9 cellular contexts compared by ENCODE assay signal in the genomic region with DNA sequence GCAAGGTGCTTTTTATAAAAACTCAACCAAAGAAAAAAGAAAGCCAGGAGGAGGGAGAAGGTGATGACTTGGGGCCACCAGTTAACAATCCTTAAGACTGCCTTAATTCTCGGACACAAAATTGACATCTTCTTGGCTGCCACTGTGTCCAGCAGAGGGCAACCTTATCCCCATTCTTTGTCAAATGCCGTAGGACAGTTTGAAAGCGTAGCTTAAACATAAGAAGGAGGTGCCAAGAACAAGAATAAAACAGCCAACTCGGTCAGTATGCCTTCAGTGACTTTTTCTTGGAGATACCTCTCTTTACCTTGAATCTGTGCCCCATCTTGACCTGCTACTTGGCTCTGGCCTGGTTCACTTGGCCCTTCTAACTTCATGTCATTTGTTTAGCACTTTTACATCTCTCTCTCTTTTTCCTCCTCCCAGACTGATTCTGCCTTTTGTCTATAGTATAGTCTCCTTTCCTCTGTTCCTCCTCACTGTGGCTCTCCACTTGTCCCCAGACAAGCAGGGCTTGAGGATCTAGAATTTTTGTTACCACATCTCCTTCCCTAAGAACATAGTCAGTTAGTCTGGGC.
DNase-seq lines count a peak whose midpoint lies in the region; ATAC-seq and TF ChIP-seq lines count a peak whose summit lies in the region.
"Had no signal": no experiment of that assay in that cellular context is flagged by ENCODE, and none has a peak within 500 bp of the region (broad histone marks: within the 10 kb centered on the region; RNA-seq: fewer than 3 reads in every experiment).

No MANE protein-coding gene starts in this region.

- POLR2A ChIA-PET in HEK293 (lab: Yijun Ruan, JAX): no interaction called here

- H3K4me1 ChIP-seq in DOHH2 (ENCODE audit: control insufficient read depth, low read length): no peaks in the 10 kb centered on the region
- H3K4me1 ChIP-seq in HEK293 (ENCODE audit: control insufficient read depth, insufficient read depth, low read length): no peaks in the 10 kb centered on the region
- peaks cover 30% of the 10 kb centered on the region for H3K4me1 ChIP-seq in OCI-LY1 (ENCODE audit: insufficient read depth, low read length, severe bottlenecking)

- H4K20me1 ChIP-seq in DOHH2 (ENCODE audit: control insufficient read depth, insufficient read depth, low read depth, low read length) (no peaks in the 10 kb centered on the region), OCI-LY1 (ENCODE audit: insufficient read depth, low read length) (no peaks in the 10 kb centered on the region)

- no peaks in the 10 kb centered on the region for H3K9me3 Mint-ChIP-seq in activated T-cell treated with anti-CD3 and anti-CD28 coated beads, Interleukin-2, amount 50 U/mL, for 72 hours

- H3F3A ChIP-seq in DOHH2 (ENCODE audit: control insufficient read depth, insufficient read depth): no peaks in the 10 kb centered on the region
- no peaks in the 10 kb centered on the region for H3F3A ChIP-seq in OCI-LY1 (ENCODE audit: insufficient read depth, low read length)

- H3K9me3 ChIP-seq in DOHH2 (ENCODE audit: control insufficient read depth, insufficient read depth, low read length) (no peaks in the 10 kb centered on the region), HEK293 (ENCODE audit: control insufficient read depth, insufficient read depth, low read depth, low read length) (no peaks in the 10 kb centered on the region), OCI-LY1 (ENCODE audit: low read length) (no peaks in the 10 kb centered on the region)

- CTCF ChIA-PET in HEK293 (lab: Yijun Ruan, JAX): interaction anchor here (0.6 to 3.3 kb wide), 30 partner anchors 8 to 910 kb away, joined by 3 to 20 read pairs (median 6); a partner anchor contains a TSS

- H3K27ac Mint-ChIP-seq in activated T-cell treated with anti-CD3 and anti-CD28 coated beads, Interleukin-2, amount 50 U/mL, for 72 hours: peak overlapping the region; percentile 96

- H3K9ac ChIP-seq in OCI-LY1 (ENCODE audit: low read length): peak overlapping the region; percentile 54

- H3K4me3 Mint-ChIP-seq in activated T-cell treated with anti-CD3 and anti-CD28 coated beads, Interleukin-2, amount 50 U/mL, for 72 hours: peak overlapping the region; percentile 58 to 65
- H3K4me3 Mint-ChIP-seq: brain had no signal

- peaks cover 46% of the 10 kb centered on the region for H3K4me1 Mint-ChIP-seq in activated T-cell treated with anti-CD3 and anti-CD28 coated beads, Interleukin-2, amount 50 U/mL, for 72 hours (ENCODE audit: low read depth)

- ATAC-seq in activated T-cell treated with anti-CD3 and anti-CD28 coated beads, Interleukin-2, amount 50 U/mL, for 72 hours (replicated peaks in 1 of 2): peak; percentile 56 to 63
- ATAC-seq in HG02840 (IDR thresholded peaks at IDR 0.05; ENCODE audit: low FRiP score, unreplicated experiment): no peak
- no peak for ATAC-seq in HG02973 (IDR thresholded peaks at IDR 0.05; ENCODE audit: unreplicated experiment)

- no peak overlapping the region for H3K4me3 ChIP-seq in DOHH2 (ENCODE audit: low read length)
- no peak overlapping the region for H3K4me3 ChIP-seq in HEK293 (ENCODE audit: low read depth, low read length)
- H3K4me3 ChIP-seq in OCI-LY1 (ENCODE audit: low read depth, low read length, poor library complexity, severe bottlenecking): peak overlapping the region; percentile 36

- H3K36me3 ChIP-seq in DOHH2 (ENCODE audit: control insufficient read depth, low read length) (no peaks in the 10 kb centered on the region), HEK293 (ENCODE audit: control insufficient read depth in 2 of 2, insufficient read depth in 1 of 2, low read length in 2 of 2) (no peaks in the 10 kb centered on the region), OCI-LY1 (ENCODE audit: insufficient read depth, low read length) (no peaks in the 10 kb centered on the region)

- TF ChIP-seq CTCF in DOHH2 (IDR thresholded peaks at IDR 0.05; ENCODE audit: low read depth, low read length, poor library complexity, severe bottlenecking): peak; percentile 82
- peak; percentile 47; the same call in 1 of the 2 replicates for TF ChIP-seq CTCF in HEK293 (tag by site-specific recombination; IDR thresholded peaks at IDR 0.05)
- TF ChIP-seq CTCF in OCI-LY1 (IDR thresholded peaks at IDR 0.05; ENCODE audit: low read length): peak; percentile 81

- no peaks in the 10 kb centered on the region for H3K36me3 Mint-ChIP-seq in activated T-cell treated with anti-CD3 and anti-CD28 coated beads, Interleukin-2, amount 50 U/mL, for 72 hours (ENCODE audit: insufficient read depth in 2 of 2)
- H3K36me3 Mint-ChIP-seq: brain had no signal

- H3K9me2 ChIP-seq in DOHH2 (replicated peaks; ENCODE audit: control insufficient read depth, low read length): no peaks in the 10 kb centered on the region
- H3K9me2 ChIP-seq in OCI-LY1 (ENCODE audit: low read depth, low read length): no peaks in the 10 kb centered on the region

- H3K27ac ChIP-seq in DOHH2 (ENCODE audit: low read depth, low read length) (no peak overlapping the region), HEK293 (ENCODE audit: extremely low read depth, low read depth, low read length) (no peak overlapping the region), OCI-LY1 (ENCODE audit: low read depth, low read length, poor library complexity, severe bottlenecking) (peak overlapping the region; percentile 85)

- H2AFZ ChIP-seq in OCI-LY1 (ENCODE audit: low read length): peak overlapping the region; percentile 32; the same call in 1 of the 2 replicates

- no peaks in the 10 kb centered on the region for H3K27me3 Mint-ChIP-seq in activated T-cell treated with anti-CD3 and anti-CD28 coated beads, Interleukin-2, amount 50 U/mL, for 72 hours (ENCODE audit: low read depth)

- H3K79me2 ChIP-seq in DOHH2 (ENCODE audit: control insufficient read depth, low read length) (no peaks in the 10 kb centered on the region), OCI-LY1 (ENCODE audit: insufficient read depth, low read length) (no peaks in the 10 kb centered on the region)

- DNase-seq in activated T-cell treated with anti-CD3 and anti-CD28 coated beads, Interleukin-2, amount 50 U/mL, for 72 hours: peak; percentile 59 to 66
- peak; percentile 21 for DNase-seq in germinal center (ENCODE audit: low spot score)
- DNase-seq in pulmonary artery endothelial cell (ENCODE audit: low read depth, low spot score): peak; percentile 26

- no peak overlapping the region for H3K4me2 ChIP-seq in DOHH2 (ENCODE audit: low read length)
- H3K4me2 ChIP-seq in OCI-LY1 (ENCODE audit: low read length): peak overlapping the region; percentile 59

- peaks cover 23% of the 10 kb centered on the region for H3K27me3 ChIP-seq in DOHH2 (ENCODE audit: control insufficient read depth, low read length)
- no peaks in the 10 kb centered on the region for H3K27me3 ChIP-seq in OCI-LY1 (ENCODE audit: insufficient read depth, low read length)

TF ChIP-seq in HEK293, 187 proteins besides CTCF, POLR2A, EP300 and RAD21:
- TF ChIP-seq ZNF654 (tag by site-specific recombination; IDR thresholded peaks at IDR 0.05; ENCODE audit: low read depth): peak; percentile 49
- no peak for TF ChIP-seq ZBTB1 (tag by site-specific recombination; IDR thresholded peaks at IDR 0.05)
- peak; percentile 22; the same call in 1 of the 2 replicates for TF ChIP-seq PRDM1 (tag by site-specific recombination; IDR thresholded peaks at IDR 0.05)
- no peak for TF ChIP-seq ZNF214 (tag by site-specific recombination; IDR thresholded peaks at IDR 0.05; ENCODE audit: borderline replicate concordance)
- TF ChIP-seq ZNF366 (tag by site-specific recombination; conservative IDR thresholded peaks at IDR 0.05): 0 out of 2 replicates have a peak, but pooled peaks have one; percentile 12
- TF ChIP-seq ZNF133 (tag by site-specific recombination; IDR thresholded peaks at IDR 0.05): 0 out of 2 replicates have a peak, but pooled peaks have one; percentile 16
- no peak for TF ChIP-seq ZNF354C (tag by site-specific recombination; IDR thresholded peaks at IDR 0.05; ENCODE audit: borderline replicate concordance, low read depth)
- no peak for TF ChIP-seq ZNF211 (tag by site-specific recombination; IDR thresholded peaks at IDR 0.05; ENCODE audit: low read depth)
- no peak for TF ChIP-seq ZNF350 (tag by site-specific recombination; IDR thresholded peaks at IDR 0.05)
TF ChIP-seq in HEK293: peak in this region for 4.

Comparison
In these comparisons a context has a peak if more than half of its experiments do, and no peak if none do; other contexts are left out.
1. ATAC-seq: peak in activated T-cell treated with anti-CD3 and anti-CD28 coated beads, Interleukin-2, amount 50 U/mL, for 72 hours (2 of 2); none in HG02840 (single experiment) and HG02973 (single experiment).
2. Peak in every context shown above with its lines, with median percentiles within 50 percentile points of each other: CTCF ChIP-seq and DNase-seq.